In genomic region chr2:101466426-101466825, GRCh38 we compare ENCODE assay signal across 21 cellular contexts. TPM values are rescaled to one million over a fixed set of nuclear protein-coding genes. Genes with fewer than 3 reads are reported as not detected.
DNase-seq lines count a peak whose midpoint lies in the region; FAIRE-seq and TF ChIP-seq lines count a peak whose summit lies in the region.
"Had no signal": no experiment of that assay in that cellular context is flagged by ENCODE, and none has a peak within 500 bp of the region (broad histone marks: within the 10 kb centered on the region; RNA-seq: fewer than 3 reads in every experiment).

No MANE protein-coding gene starts in this region.

- H3K36me3 Mint-ChIP-seq in HFFc6 (ENCODE audit: low read depth) = peaks cover 36% of the 10 kb centered on the region
- H3K36me3 Mint-ChIP-seq in endothelial cell (ENCODE audit: low read depth, unreplicated experiment) = no peaks in the 10 kb centered on the region
- H3K36me3 Mint-ChIP-seq: activated CD4-positive, alpha-beta memory T cell treated with anti-CD3 and anti-CD28 coated beads for 36 hours; activated naive CD4-positive, alpha-beta T cell treated with anti-CD3 and anti-CD28 coated beads, Interleukin-2, amount 50 U/mL, for 24 hours had no signal

- intact Hi-C loops in ascending aorta (cut with DNase I) = no loop called here

- TF ChIP-seq CTCF in AG10803 (conservative IDR thresholded peaks at IDR 0.05; ENCODE audit: low read length) (no peak), HFFc6 (IDR thresholded peaks at IDR 0.05) (no peak), endothelial cell (IDR thresholded peaks at IDR 0.05; ENCODE audit: unreplicated experiment) (no peak), ascending aorta (IDR thresholded peaks at IDR 0.05) (no peak)

- H3K36me3 ChIP-seq in ascending aorta = no peaks in the 10 kb centered on the region
- H3K36me3 ChIP-seq: colonic mucosa, sigmoid colon, vagina had no signal

- no peak overlapping the region for H3K4me3 Mint-ChIP-seq in HFFc6
- H3K4me3 Mint-ChIP-seq in endothelial cell (ENCODE audit: unreplicated experiment) = no peak overlapping the region
- H3K4me3 Mint-ChIP-seq: activated CD4-positive, alpha-beta memory T cell treated with anti-CD3 and anti-CD28 coated beads for 36 hours; activated naive CD4-positive, alpha-beta T cell treated with anti-CD3 and anti-CD28 coated beads, Interleukin-2, amount 50 U/mL, for 24 hours; activated T-cell treated with anti-CD3 and anti-CD28 coated beads, Interleukin-2, amount 50 U/mL, for 24 hours had no signal

- no peaks in the 10 kb centered on the region for H3K9me3 Mint-ChIP-seq in HFFc6
- H3K9me3 Mint-ChIP-seq in endothelial cell (ENCODE audit: unreplicated experiment) = no peaks in the 10 kb centered on the region
- H3K9me3 Mint-ChIP-seq: activated CD4-positive, alpha-beta memory T cell treated with anti-CD3 and anti-CD28 coated beads for 36 hours; activated naive CD4-positive, alpha-beta T cell treated with anti-CD3 and anti-CD28 coated beads, Interleukin-2, amount 50 U/mL, for 24 hours; activated T-cell treated with anti-CD3 and anti-CD28 coated beads, Interleukin-2, amount 50 U/mL, for 24 hours had no signal

- no peak overlapping the region for H3K27ac ChIP-seq in ascending aorta
- H3K27ac ChIP-seq: body of pancreas, colonic mucosa, epithelial cell of prostate, sigmoid colon, vagina had no signal

- no peaks in the 10 kb centered on the region for H3K27me3 ChIP-seq in ascending aorta
- H3K27me3 ChIP-seq: body of pancreas, colonic mucosa, sigmoid colon, vagina had no signal

- H3K9me3 ChIP-seq in ascending aorta = no peaks in the 10 kb centered on the region
- H3K9me3 ChIP-seq: body of pancreas, colonic mucosa, sigmoid colon, vagina had no signal

- H3K27ac Mint-ChIP-seq in HFFc6 (peak overlapping the region; percentile 10; the same call in 1 of the 2 replicates), endothelial cell (ENCODE audit: unreplicated experiment) (peak overlapping the region; percentile 80)
- H3K27ac Mint-ChIP-seq: activated CD4-positive, alpha-beta memory T cell treated with anti-CD3 and anti-CD28 coated beads for 36 hours; activated T-cell treated with anti-CD3 and anti-CD28 coated beads, Interleukin-2, amount 50 U/mL, for 24 hours had no signal

- DNase-seq in AG10803 (ENCODE audit: low read depth) (peak; percentile 37), HFFc6 (no peak), NOMO-1 (lab: John Stamatoyannopoulos, UW; ENCODE audit: unreplicated experiment in 2 of 2) (peak; percentile 38 to 83), endothelial cell (ENCODE audit: low spot score) (no peak), ascending aorta (ENCODE audit: low spot score in 2 of 2) (no peak), GM19239 (ENCODE audit: insufficient read length, low spot score) (no peak), superior temporal gyrus (ENCODE audit: extremely low spot score) (no peak)
- DNase-seq in activated CD4-positive, CD25-positive, alpha-beta regulatory T cell (lab: John Stamatoyannopoulos, UW) = no peak
- DNase-seq: activated CD4-positive, alpha-beta memory T cell treated with anti-CD3 and anti-CD28 coated beads for 36 hours; activated T-cell treated with anti-CD3 and anti-CD28 coated beads, Interleukin-2, amount 50 U/mL, for 24 hours; colonic mucosa; NCI-H1105 treated with DMSO at 0.1 percent for 48 hours; NCI-H446; PC-3; sigmoid colon; stimulated activated CD4-positive, alpha-beta T cell treated with anti-CD3 and anti-CD28 coated beads, Interleukin-1b, Interleukin-23, amount 100 ng/mL, for 48 hours had no signal

- H3K4me3 ChIP-seq in AG10803 (ENCODE audit: low read length) (no peak overlapping the region), ascending aorta (no peak overlapping the region)
- H3K4me3 ChIP-seq: body of pancreas, colonic mucosa, sigmoid colon, vagina had no signal

- H3K4me1 Mint-ChIP-seq in HFFc6 (ENCODE audit: low read depth) (peaks cover 82% of the 10 kb centered on the region), endothelial cell (ENCODE audit: unreplicated experiment) (peaks cover 56% of the 10 kb centered on the region)
- H3K4me1 Mint-ChIP-seq: activated naive CD4-positive, alpha-beta T cell treated with anti-CD3 and anti-CD28 coated beads, Interleukin-2, amount 50 U/mL, for 24 hours had no signal

- no peaks in the 10 kb centered on the region; the same call in 1 of the 2 replicates for H3K27me3 Mint-ChIP-seq in HFFc6 (ENCODE audit: insufficient read depth)
- H3K27me3 Mint-ChIP-seq in endothelial cell (ENCODE audit: unreplicated experiment) = no peaks in the 10 kb centered on the region
- H3K27me3 Mint-ChIP-seq: activated CD4-positive, alpha-beta memory T cell treated with anti-CD3 and anti-CD28 coated beads for 36 hours; activated naive CD4-positive, alpha-beta T cell treated with anti-CD3 and anti-CD28 coated beads, Interleukin-2, amount 50 U/mL, for 24 hours had no signal

- no peak for FAIRE-seq in GM19239 (lab: Jason Lieb, UNC)
- FAIRE-seq: TTC549 had no signal

- H3K4me1 ChIP-seq in ascending aorta = peaks cover 0 to 14% of the 10 kb centered on the region in 2 donors
- H3K4me1 ChIP-seq: body of pancreas, colonic mucosa, sigmoid colon, vagina had no signal

RNA-seq across cellular contexts. Expression of gene RFX8, which starts 8.5 kb away (rescaled TPM):
- 1 to 10 TPM; 2.8 to 8.0 (median 5.3) TPM for total RNA-seq in HFFc6 (2021; fragmentation: NEBNext Ultra II Directional; extraction: Animal tissue kit (Norgen Biotek cat#: 25700))
- total RNA-seq in endothelial cell (ENCODE audit: unreplicated experiment) = 5.0 TPM
- total RNA-seq in ascending aorta = not detected
- total RNA-seq: body of pancreas, colonic mucosa had no signal

Comparison
In these comparisons a context has a peak if more than half of its experiments do, and no peak if none do; other contexts are left out.
1. DNase-seq: peak in AG10803 (single experiment) and NOMO-1 (2 of 2); none in HFFc6 (single experiment), endothelial cell (single experiment), ascending aorta (0 of 2), activated CD4-positive, CD25-positive, alpha-beta regulatory T cell (0 of 4), GM19239 (single experiment) and superior temporal gyrus (single experiment).